ENCODE assay signal across 8 cellular contexts in the genomic region with DNA sequence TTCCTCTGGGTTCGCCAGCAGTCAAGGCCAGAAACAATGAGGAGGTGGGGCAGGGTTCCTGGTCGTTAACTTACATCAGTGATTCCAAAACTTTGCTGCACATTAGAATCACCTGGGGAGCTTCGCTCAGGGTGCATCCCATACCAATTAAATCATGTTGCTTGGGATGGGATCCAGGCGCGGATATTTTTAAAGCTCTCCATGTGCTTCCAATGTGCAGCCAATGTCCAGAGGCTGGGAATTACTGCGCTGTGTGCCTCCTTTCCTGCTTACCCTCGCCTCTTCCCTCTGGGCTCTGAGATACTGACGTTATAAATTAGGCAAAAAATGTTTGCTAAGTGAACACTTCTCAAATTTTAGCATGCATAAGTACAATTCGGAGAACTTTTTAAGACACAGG.
"Had no signal": no experiment of that assay in that cellular context is flagged by ENCODE, and none has a peak within 500 bp of the region (broad histone marks: within the 10 kb centered on the region; RNA-seq: fewer than 3 reads in every experiment).

No MANE protein-coding gene starts in this region.

- H3K4me3 ChIP-seq: HAP-1, K562 had no signal

- H3K9me3 Mint-ChIP-seq: HFFc6 had no signal

- H3K36me3 ChIP-seq: HAP-1 had no signal

- H3K27ac Mint-ChIP-seq: HFFc6 had no signal

- ATAC-seq: HCT116, K562 had no signal

- DNase-seq: GOT3, H7, HFFc6, IMR-90, KG1 had no signal

- H3K4me3 Mint-ChIP-seq: HFFc6 had no signal
